ENCODE assay signal across 18 cellular contexts in the genomic region with DNA sequence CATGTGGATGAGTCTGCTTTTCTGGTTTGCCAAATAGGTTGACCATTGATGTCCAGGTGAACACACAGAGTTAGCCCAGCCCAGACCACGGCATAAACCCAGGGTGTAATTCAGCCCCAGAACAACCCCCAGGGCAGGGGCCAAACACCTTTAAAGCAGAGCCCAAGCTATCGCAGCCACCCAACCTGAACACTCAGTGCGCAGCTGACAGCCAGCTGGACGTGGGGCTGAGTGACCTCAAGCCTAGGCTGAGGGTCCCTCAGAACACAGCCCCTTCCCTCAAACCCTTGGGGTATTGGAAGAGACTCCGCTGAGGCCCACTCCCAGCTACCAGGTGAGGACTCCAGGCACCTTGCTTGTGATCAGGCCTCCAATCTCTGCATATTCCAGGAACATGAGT.
A peak's percentile ranks its signal among the peaks of the same experiment; 100 is the strongest.
DNase-seq lines count a peak whose midpoint lies in the region; ATAC-seq and TF ChIP-seq lines count a peak whose summit lies in the region.
"Had no signal": no experiment of that assay in that cellular context is flagged by ENCODE, and none has a peak within 500 bp of the region (broad histone marks: within the 10 kb centered on the region; RNA-seq: fewer than 3 reads in every experiment).

No MANE protein-coding gene starts in this region.

- no peaks in the 10 kb centered on the region for H3K36me3 Mint-ChIP-seq in endodermal cell (ENCODE audit: low read depth)
- H3K36me3 Mint-ChIP-seq in activated T-cell treated with anti-CD3 and anti-CD28 coated beads, Interleukin-2, amount 50 U/mL, for 24 hours (ENCODE audit: low read depth), result no peaks in the 10 kb centered on the region
- H3K36me3 Mint-ChIP-seq: CD4-positive, CD25-positive, alpha-beta regulatory T cell; CD8-positive, alpha-beta memory T cell had no signal

- WGBS in endodermal cell (ENCODE audit: insufficient coverage in 1 of 2, insufficient read length in 1 of 2), 2 experiments, result 91 to 100% methylated on average over 4 to 5 of the region's 5 CpGs
- WGBS in spleen, 5 donors, result 79 to 92% (median 88%) methylated on average over 4 to 5 of the region's 5 CpGs

- TF ChIP-seq CTCF in C4-2B (conservative IDR thresholded peaks at IDR 0.05) (no peak), endodermal cell (conservative IDR thresholded peaks at IDR 0.05) (no peak), spleen (IDR thresholded peaks at IDR 0.05 in 8 of 11, conservative IDR thresholded peaks at IDR 0.05 in 3 of 11) (no peak)

- no peak overlapping the region for H3K4me3 Mint-ChIP-seq in endodermal cell
- H3K4me3 Mint-ChIP-seq in activated T-cell treated with anti-CD3 and anti-CD28 coated beads, Interleukin-2, amount 50 U/mL, for 24 hours, result no peak overlapping the region
- H3K4me3 Mint-ChIP-seq: B cell; CD4-positive, CD25-positive, alpha-beta regulatory T cell; CD8-positive, alpha-beta memory T cell had no signal

- H3K4me1 ChIP-seq in endodermal cell (ENCODE audit: control insufficient read depth, insufficient read depth, low read length), result peaks cover 47% of the 10 kb centered on the region
- peaks cover 0 to 3% (median 0%) of the 10 kb centered on the region in 6 donors for H3K4me1 ChIP-seq in spleen
- H3K4me1 ChIP-seq: HAP-1 had no signal

- H3K27me3 Mint-ChIP-seq in endodermal cell (ENCODE audit: insufficient read depth), result no peaks in the 10 kb centered on the region
- peaks cover 38% of the 10 kb centered on the region for H3K27me3 Mint-ChIP-seq in activated T-cell treated with anti-CD3 and anti-CD28 coated beads, Interleukin-2, amount 50 U/mL, for 24 hours
- H3K27me3 Mint-ChIP-seq: CD4-positive, CD25-positive, alpha-beta regulatory T cell had no signal

- no peaks in the 10 kb centered on the region for H3K9me3 Mint-ChIP-seq in endodermal cell
- no peaks in the 10 kb centered on the region for H3K9me3 Mint-ChIP-seq in activated T-cell treated with anti-CD3 and anti-CD28 coated beads, Interleukin-2, amount 50 U/mL, for 24 hours
- H3K9me3 Mint-ChIP-seq: CD4-positive, CD25-positive, alpha-beta regulatory T cell; CD8-positive, alpha-beta memory T cell had no signal

- no peaks in the 10 kb centered on the region for H3K9me3 ChIP-seq in endodermal cell (ENCODE audit: control insufficient read depth, low read length)
- no peaks in the 10 kb centered on the region for H3K9me3 ChIP-seq in spleen
- H3K9me3 ChIP-seq: BLaER1 treated with 17β-estradiol and CSF1 and Interleukin-3, amounts not matched to agents 10 nM and 100 nM; HAP-1 had no signal

- no peak for TF ChIP-seq POLR2A in spleen (IDR thresholded peaks at IDR 0.05)

- no peaks in the 10 kb centered on the region for H3K27me3 ChIP-seq in endodermal cell (ENCODE audit: control insufficient read depth, insufficient read depth, low read length, poor library complexity, severe bottlenecking)
- H3K27me3 ChIP-seq in spleen (replicated peaks in 1 of 7), result peaks cover 0 to 60% (median 0%) of the 10 kb centered on the region in 7 donors

- H3K27ac ChIP-seq in C4-2B, result peak overlapping the region; percentile 71
- peak overlapping the region; percentile 92 for H3K27ac ChIP-seq in angular gyrus (ENCODE audit: low read depth, low read length)
- no peak overlapping the region for H3K27ac ChIP-seq in endodermal cell (ENCODE audit: low read depth, low read length)
- H3K27ac ChIP-seq in spleen, result no peak overlapping the region
- H3K27ac ChIP-seq: BLaER1 treated with 17β-estradiol and CSF1 and Interleukin-3, amounts not matched to agents 10 nM and 100 nM; GM23248; HL-60 had no signal

- no peak overlapping the region for H3K9ac ChIP-seq in endodermal cell (ENCODE audit: extremely low read depth, low read length, poor library complexity, severe bottlenecking)
- H3K9ac ChIP-seq: BLaER1 treated with 17β-estradiol and CSF1 and Interleukin-3, amounts not matched to agents 10 nM and 100 nM; GM23248 had no signal

- peak overlapping the region; percentile 8 for H3K4me3 ChIP-seq in endodermal cell (ENCODE audit: low read length)
- H3K4me3 ChIP-seq in spleen, result no peak overlapping the region
- H3K4me3 ChIP-seq: BLaER1 treated with 17β-estradiol and CSF1 and Interleukin-3, amounts not matched to agents 10 nM and 100 nM; GM23248; HAP-1 had no signal

- DNase-seq in endodermal cell (no peak), spleen (peak; percentile 31)
- no peak for DNase-seq in activated CD4-positive, alpha-beta T cell treated with anti-CD3 and anti-CD28 coated beads for 4 hours
- no peak for DNase-seq in activated T-cell treated with anti-CD3 and anti-CD28 coated beads, Interleukin-2, amount 50 U/mL, for 24 hours
- DNase-seq: CD4-positive, CD25-positive, alpha-beta regulatory T cell; CD8-positive, alpha-beta memory T cell; COR-L47; DMS 273 treated with DMSO at 0.1 percent for 48 hours; DND-41; GM23248 had no signal

- intact Hi-C loops in spleen (cut with DNase I; ENCODE audit: low total_unique reads), result no loop called here

- H3K27ac Mint-ChIP-seq in endodermal cell, result no peak overlapping the region
- no peak overlapping the region for H3K27ac Mint-ChIP-seq in activated T-cell treated with anti-CD3 and anti-CD28 coated beads, Interleukin-2, amount 50 U/mL, for 24 hours
- H3K27ac Mint-ChIP-seq: B cell; CD4-positive, CD25-positive, alpha-beta regulatory T cell; CD8-positive, alpha-beta memory T cell had no signal

- peaks cover 53% of the 10 kb centered on the region for H3K4me1 Mint-ChIP-seq in endodermal cell
- no peaks in the 10 kb centered on the region for H3K4me1 Mint-ChIP-seq in activated T-cell treated with anti-CD3 and anti-CD28 coated beads, Interleukin-2, amount 50 U/mL, for 24 hours (ENCODE audit: low read depth)
- H3K4me1 Mint-ChIP-seq: B cell; CD4-positive, CD25-positive, alpha-beta regulatory T cell; CD8-positive, alpha-beta memory T cell had no signal

- H3K36me3 ChIP-seq in endodermal cell (ENCODE audit: control insufficient read depth, insufficient read depth, low read length), result no peaks in the 10 kb centered on the region
- no peaks in the 10 kb centered on the region for H3K36me3 ChIP-seq in spleen
- H3K36me3 ChIP-seq: BLaER1 treated with 17β-estradiol and CSF1 and Interleukin-3, amounts not matched to agents 10 nM and 100 nM; HAP-1 had no signal

- ATAC-seq in GM18867 (IDR thresholded peaks at IDR 0.05; ENCODE audit: unreplicated experiment) (no peak), HG03280 (IDR thresholded peaks at IDR 0.05; ENCODE audit: unreplicated experiment) (no peak)

Comparison
In these comparisons a context has a peak if more than half of its experiments do, and no peak if none do; other contexts are left out.
1. H3K27ac ChIP-seq: peak in C4-2B (single experiment) and angular gyrus (single experiment); none in endodermal cell (single experiment) and spleen (0 of 8).